In the genomic region with DNA sequence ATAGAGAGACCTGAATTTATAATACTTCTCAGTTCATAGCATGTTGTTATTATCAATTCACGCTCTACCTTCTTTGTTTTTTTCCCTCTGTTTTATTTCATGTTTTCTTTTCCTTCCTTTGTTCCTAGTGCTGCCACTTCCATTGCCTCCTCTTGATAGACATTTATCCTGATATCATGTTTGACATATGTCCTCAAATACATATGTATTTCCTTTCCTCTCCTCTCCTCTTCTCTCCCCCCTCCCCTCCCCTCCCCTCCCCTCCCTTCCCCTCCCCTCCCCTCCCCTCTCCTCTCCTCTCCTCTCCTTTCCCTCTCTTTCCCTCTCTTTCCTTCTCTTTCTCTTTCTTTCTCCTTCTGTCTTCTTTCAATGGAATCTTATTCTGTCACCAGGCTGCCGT, we compare ENCODE assay signal across 1 cellular context.
TF ChIP-seq lines count a peak whose summit lies in the region.

No MANE protein-coding gene starts in this region.

TF ChIP-seq in HepG2, 621 proteins besides CTCF, POLR2A, EP300 and RAD21 (continued from another document):
- TF ChIP-seq, protein P1, sequence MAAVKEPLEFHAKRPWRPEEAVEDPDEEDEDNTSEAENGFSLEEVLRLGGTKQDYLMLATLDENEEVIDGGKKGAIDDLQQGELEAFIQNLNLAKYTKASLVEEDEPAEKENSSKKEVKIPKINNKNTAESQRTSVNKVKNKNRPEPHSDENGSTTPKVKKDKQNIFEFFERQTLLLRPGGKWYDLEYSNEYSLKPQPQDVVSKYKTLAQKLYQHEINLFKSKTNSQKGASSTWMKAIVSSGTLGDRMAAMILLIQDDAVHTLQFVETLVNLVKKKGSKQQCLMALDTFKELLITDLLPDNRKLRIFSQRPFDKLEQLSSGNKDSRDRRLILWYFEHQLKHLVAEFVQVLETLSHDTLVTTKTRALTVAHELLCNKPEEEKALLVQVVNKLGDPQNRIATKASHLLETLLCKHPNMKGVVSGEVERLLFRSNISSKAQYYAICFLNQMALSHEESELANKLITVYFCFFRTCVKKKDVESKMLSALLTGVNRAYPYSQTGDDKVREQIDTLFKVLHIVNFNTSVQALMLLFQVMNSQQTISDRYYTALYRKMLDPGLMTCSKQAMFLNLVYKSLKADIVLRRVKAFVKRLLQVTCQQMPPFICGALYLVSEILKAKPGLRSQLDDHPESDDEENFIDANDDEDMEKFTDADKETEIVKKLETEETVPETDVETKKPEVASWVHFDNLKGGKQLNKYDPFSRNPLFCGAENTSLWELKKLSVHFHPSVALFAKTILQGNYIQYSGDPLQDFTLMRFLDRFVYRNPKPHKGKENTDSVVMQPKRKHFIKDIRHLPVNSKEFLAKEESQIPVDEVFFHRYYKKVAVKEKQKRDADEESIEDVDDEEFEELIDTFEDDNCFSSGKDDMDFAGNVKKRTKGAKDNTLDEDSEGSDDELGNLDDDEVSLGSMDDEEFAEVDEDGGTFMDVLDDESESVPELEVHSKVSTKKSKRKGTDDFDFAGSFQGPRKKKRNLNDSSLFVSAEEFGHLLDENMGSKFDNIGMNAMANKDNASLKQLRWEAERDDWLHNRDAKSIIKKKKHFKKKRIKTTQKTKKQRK (IDR thresholded peaks at IDR 0.05; ENCODE audit: low read length) = no peak
- TF ChIP-seq ZNF510 (CRISPR knock-in tag; IDR thresholded peaks at IDR 0.05; ENCODE audit: low read depth) = no peak
- TF ChIP-seq RCOR2 (CRISPR knock-in tag; IDR thresholded peaks at IDR 0.05) = no peak
- TF ChIP-seq EZH2 (conservative IDR thresholded peaks at IDR 0.05; ENCODE audit: low read depth, low read length) = no peak
- TF ChIP-seq, protein P2, sequence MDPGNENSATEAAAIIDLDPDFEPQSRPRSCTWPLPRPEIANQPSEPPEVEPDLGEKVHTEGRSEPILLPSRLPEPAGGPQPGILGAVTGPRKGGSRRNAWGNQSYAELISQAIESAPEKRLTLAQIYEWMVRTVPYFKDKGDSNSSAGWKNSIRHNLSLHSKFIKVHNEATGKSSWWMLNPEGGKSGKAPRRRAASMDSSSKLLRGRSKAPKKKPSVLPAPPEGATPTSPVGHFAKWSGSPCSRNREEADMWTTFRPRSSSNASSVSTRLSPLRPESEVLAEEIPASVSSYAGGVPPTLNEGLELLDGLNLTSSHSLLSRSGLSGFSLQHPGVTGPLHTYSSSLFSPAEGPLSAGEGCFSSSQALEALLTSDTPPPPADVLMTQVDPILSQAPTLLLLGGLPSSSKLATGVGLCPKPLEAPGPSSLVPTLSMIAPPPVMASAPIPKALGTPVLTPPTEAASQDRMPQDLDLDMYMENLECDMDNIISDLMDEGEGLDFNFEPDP (CRISPR knock-in tag; conservative IDR thresholded peaks at IDR 0.05) = no peak
